In the genomic region with DNA sequence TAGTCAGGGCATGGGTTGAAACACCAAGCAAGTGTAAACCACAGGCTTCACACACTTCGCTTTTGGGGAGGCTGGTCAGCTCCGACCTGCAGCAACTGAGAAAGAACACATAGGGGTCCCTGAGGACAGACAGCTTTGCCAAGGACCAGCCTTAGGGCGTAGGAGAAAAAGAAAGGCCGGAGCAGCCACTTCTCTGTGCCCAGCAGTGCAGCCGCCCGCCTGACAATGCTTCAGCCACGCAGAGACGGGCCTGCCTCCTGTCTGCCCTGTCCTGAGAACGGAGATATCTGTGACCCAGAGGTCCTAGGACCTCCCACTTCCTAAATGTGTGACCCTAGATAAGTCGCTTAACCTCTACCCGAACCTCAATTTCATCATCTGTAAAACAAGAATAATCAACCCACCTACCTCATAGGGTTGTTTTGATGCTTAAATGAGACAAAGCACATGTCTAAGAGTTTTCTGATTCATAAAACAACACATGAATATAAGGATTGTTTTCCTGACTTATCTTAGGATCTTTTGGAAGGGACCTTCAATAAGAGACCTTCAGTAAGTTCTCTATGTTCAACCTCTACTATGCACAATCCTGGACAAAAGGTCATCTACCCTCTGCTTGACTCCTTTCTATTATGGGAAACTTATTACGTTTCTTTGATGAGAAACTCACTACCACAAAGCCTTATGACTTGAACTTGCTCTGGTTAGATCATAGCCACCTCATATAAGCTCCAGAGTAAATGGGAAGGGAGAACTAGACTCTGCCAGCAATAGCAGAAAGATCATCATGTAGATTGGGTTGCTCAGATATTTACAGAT, we compare ENCODE assay signal across 1 cellular context.
TF ChIP-seq lines count a peak whose summit lies in the region.

No MANE protein-coding gene starts in this region.

TF ChIP-seq in GM12878, 131 proteins besides CTCF, POLR2A, EP300 and RAD21 (continued from another document):
- no peak for TF ChIP-seq ZBTB40 (IDR thresholded peaks at IDR 0.05; ENCODE audit: borderline replicate concordance)
- TF ChIP-seq NRF1 (conservative IDR thresholded peaks at IDR 0.05; ENCODE audit: low read depth, low read length), result no peak
- no peak for TF ChIP-seq RB1 (IDR thresholded peaks at IDR 0.05; ENCODE audit: borderline replicate concordance)
- TF ChIP-seq ZNF687 (IDR thresholded peaks at IDR 0.05), result no peak
- TF ChIP-seq CBX3 (IDR thresholded peaks at IDR 0.05; ENCODE audit: borderline replicate concordance, low read depth), result no peak
- peak; percentile 63 for TF ChIP-seq NR2F1 (conservative IDR thresholded peaks at IDR 0.05)
- TF ChIP-seq CREM (IDR thresholded peaks at IDR 0.05; ENCODE audit: low read depth), result 0 out of 2 replicates have a peak, but pooled peaks have one; percentile 37
- no peak for TF ChIP-seq SUZ12 (IDR thresholded peaks at IDR 0.05; ENCODE audit: unreplicated experiment)
- TF ChIP-seq EZH2 (IDR thresholded peaks at IDR 0.05; ENCODE audit: borderline replicate concordance, control insufficient read depth, low read depth, low read length), result no peak
- TF ChIP-seq, protein P1, sequence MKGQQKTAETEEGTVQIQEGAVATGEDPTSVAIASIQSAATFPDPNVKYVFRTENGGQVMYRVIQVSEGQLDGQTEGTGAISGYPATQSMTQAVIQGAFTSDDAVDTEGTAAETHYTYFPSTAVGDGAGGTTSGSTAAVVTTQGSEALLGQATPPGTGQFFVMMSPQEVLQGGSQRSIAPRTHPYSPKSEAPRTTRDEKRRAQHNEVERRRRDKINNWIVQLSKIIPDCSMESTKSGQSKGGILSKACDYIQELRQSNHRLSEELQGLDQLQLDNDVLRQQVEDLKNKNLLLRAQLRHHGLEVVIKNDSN (IDR thresholded peaks at IDR 0.05; ENCODE audit: borderline replicate concordance, extremely low read length, insufficient read depth, low read depth, low read length), result no peak
- TF ChIP-seq PAX8 (IDR thresholded peaks at IDR 0.05), result no peak
TF ChIP-seq in GM12878: peak in this region for 6.
